In genomic region chr7:11082121-11082520, GRCh38 we compare ENCODE assay signal across 3 cellular contexts.
TF ChIP-seq lines count a peak whose summit lies in the region.

No MANE protein-coding gene starts in this region.

TF ChIP-seq in SK-N-SH, 30 proteins besides CTCF, POLR2A, EP300 and RAD21:
- TF ChIP-seq CHD2 (IDR thresholded peaks at IDR 0.05; ENCODE audit: low read length, partially characterized antibody) (no peak), TEAD4 (IDR thresholded peaks at IDR 0.05; ENCODE audit: borderline replicate concordance, insufficient read depth) (no peak), FOXJ3 (CRISPR knock-in tag; IDR thresholded peaks at IDR 0.05) (no peak), MXI1 (IDR thresholded peaks at IDR 0.05; ENCODE audit: low read depth, low read length) (no peak), RFX5 (IDR thresholded peaks at IDR 0.05; ENCODE audit: low read length) (no peak), GABPA (IDR thresholded peaks at IDR 0.05; ENCODE audit: low read depth) (no peak), YY1 (IDR thresholded peaks at IDR 0.05; ENCODE audit: low read depth) (no peak), GATA2 (CRISPR knock-in tag; IDR thresholded peaks at IDR 0.05) (no peak), EZH2phosphoT487 (IDR thresholded peaks at IDR 0.05; ENCODE audit: borderline replicate concordance, low read depth) (no peak), TAF1 (IDR thresholded peaks at IDR 0.05; ENCODE audit: borderline replicate concordance, low read depth, low read length) (no peak)
- TF ChIP-seq, protein P1, sequence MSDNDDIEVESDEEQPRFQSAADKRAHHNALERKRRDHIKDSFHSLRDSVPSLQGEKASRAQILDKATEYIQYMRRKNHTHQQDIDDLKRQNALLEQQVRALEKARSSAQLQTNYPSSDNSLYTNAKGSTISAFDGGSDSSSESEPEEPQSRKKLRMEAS (IDR thresholded peaks at IDR 0.05; ENCODE audit: low read depth) = no peak
- TF ChIP-seq, protein P2, sequence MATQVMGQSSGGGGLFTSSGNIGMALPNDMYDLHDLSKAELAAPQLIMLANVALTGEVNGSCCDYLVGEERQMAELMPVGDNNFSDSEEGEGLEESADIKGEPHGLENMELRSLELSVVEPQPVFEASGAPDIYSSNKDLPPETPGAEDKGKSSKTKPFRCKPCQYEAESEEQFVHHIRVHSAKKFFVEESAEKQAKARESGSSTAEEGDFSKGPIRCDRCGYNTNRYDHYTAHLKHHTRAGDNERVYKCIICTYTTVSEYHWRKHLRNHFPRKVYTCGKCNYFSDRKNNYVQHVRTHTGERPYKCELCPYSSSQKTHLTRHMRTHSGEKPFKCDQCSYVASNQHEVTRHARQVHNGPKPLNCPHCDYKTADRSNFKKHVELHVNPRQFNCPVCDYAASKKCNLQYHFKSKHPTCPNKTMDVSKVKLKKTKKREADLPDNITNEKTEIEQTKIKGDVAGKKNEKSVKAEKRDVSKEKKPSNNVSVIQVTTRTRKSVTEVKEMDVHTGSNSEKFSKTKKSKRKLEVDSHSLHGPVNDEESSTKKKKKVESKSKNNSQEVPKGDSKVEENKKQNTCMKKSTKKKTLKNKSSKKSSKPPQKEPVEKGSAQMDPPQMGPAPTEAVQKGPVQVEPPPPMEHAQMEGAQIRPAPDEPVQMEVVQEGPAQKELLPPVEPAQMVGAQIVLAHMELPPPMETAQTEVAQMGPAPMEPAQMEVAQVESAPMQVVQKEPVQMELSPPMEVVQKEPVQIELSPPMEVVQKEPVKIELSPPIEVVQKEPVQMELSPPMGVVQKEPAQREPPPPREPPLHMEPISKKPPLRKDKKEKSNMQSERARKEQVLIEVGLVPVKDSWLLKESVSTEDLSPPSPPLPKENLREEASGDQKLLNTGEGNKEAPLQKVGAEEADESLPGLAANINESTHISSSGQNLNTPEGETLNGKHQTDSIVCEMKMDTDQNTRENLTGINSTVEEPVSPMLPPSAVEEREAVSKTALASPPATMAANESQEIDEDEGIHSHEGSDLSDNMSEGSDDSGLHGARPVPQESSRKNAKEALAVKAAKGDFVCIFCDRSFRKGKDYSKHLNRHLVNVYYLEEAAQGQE (IDR thresholded peaks at IDR 0.05; ENCODE audit: low read depth, low read length) = no peak

TF ChIP-seq in SK-N-SH treated with all-trans-retinoic acid at 6 μM for 48 hours, 23 proteins besides CTCF, POLR2A, EP300 and RAD21:
- TF ChIP-seq BACH2 (CRISPR knock-in tag; IDR thresholded peaks at IDR 0.05; ENCODE audit: borderline replicate concordance) (no peak), ZNF8 (CRISPR knock-in tag; IDR thresholded peaks at IDR 0.05) (no peak), CSRNP3 (CRISPR knock-in tag; IDR thresholded peaks at IDR 0.05) (no peak), PPARA (CRISPR knock-in tag; IDR thresholded peaks at IDR 0.05; ENCODE audit: borderline replicate concordance) (no peak), PATZ1 (CRISPR knock-in tag; IDR thresholded peaks at IDR 0.05; ENCODE audit: borderline replicate concordance) (no peak), ZFP3 (CRISPR knock-in tag; IDR thresholded peaks at IDR 0.05) (no peak), TCF4 (CRISPR knock-in tag; IDR thresholded peaks at IDR 0.05; ENCODE audit: borderline replicate concordance) (no peak), CSDC2 (CRISPR knock-in tag; IDR thresholded peaks at IDR 0.05) (no peak), ZNF70 (CRISPR knock-in tag; IDR thresholded peaks at IDR 0.05) (no peak)
- TF ChIP-seq, protein P3, sequence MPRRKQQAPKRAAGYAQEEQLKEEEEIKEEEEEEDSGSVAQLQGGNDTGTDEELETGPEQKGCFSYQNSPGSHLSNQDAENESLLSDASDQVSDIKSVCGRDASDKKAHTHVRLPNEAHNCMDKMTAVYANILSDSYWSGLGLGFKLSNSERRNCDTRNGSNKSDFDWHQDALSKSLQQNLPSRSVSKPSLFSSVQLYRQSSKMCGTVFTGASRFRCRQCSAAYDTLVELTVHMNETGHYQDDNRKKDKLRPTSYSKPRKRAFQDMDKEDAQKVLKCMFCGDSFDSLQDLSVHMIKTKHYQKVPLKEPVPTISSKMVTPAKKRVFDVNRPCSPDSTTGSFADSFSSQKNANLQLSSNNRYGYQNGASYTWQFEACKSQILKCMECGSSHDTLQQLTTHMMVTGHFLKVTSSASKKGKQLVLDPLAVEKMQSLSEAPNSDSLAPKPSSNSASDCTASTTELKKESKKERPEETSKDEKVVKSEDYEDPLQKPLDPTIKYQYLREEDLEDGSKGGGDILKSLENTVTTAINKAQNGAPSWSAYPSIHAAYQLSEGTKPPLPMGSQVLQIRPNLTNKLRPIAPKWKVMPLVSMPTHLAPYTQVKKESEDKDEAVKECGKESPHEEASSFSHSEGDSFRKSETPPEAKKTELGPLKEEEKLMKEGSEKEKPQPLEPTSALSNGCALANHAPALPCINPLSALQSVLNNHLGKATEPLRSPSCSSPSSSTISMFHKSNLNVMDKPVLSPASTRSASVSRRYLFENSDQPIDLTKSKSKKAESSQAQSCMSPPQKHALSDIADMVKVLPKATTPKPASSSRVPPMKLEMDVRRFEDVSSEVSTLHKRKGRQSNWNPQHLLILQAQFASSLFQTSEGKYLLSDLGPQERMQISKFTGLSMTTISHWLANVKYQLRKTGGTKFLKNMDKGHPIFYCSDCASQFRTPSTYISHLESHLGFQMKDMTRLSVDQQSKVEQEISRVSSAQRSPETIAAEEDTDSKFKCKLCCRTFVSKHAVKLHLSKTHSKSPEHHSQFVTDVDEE (CRISPR knock-in tag; IDR thresholded peaks at IDR 0.05) = no peak
- TF ChIP-seq, protein P4, sequence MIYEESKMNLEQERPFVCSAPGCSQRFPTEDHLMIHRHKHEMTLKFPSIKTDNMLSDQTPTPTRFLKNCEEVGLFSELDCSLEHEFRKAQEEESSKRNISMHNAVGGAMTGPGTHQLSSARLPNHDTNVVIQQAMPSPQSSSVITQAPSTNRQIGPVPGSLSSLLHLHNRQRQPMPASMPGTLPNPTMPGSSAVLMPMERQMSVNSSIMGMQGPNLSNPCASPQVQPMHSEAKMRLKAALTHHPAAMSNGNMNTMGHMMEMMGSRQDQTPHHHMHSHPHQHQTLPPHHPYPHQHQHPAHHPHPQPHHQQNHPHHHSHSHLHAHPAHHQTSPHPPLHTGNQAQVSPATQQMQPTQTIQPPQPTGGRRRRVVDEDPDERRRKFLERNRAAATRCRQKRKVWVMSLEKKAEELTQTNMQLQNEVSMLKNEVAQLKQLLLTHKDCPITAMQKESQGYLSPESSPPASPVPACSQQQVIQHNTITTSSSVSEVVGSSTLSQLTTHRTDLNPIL (CRISPR knock-in tag; IDR thresholded peaks at IDR 0.05; ENCODE audit: low read depth) = no peak

TF ChIP-seq in K562, 482 proteins besides CTCF, POLR2A, EP300 and RAD21:
- no peak for TF ChIP-seq SMARCC2 (IDR thresholded peaks at IDR 0.05; ENCODE audit: low read depth)
- peak; percentile 25; the same call in 1 of the 2 replicates for TF ChIP-seq ZNF121 (CRISPR knock-in tag; conservative IDR thresholded peaks at IDR 0.05)
